In the genomic region with DNA sequence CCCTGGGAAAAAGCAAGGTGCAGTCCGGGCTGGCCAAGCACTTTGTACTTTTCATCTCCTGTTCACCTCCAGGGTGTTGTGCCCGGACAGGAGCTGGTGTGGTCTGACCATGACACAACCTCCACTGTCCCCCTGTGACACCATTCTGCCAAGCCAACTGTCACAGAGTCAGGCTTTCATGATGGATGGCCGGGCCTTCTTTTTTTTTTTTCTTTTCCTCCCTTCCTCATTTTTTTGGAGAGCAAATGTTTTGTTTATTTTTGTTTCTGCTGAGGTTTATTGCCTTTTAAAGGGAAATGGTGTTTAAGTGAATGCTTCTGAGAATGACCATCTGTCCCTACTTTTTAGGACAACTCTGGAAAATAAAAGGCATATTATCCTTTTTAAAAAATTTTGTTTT, we compare ENCODE assay signal across 24 cellular contexts.
"Had no signal": no experiment of that assay in that cellular context is flagged by ENCODE, and none has a peak within 500 bp of the region (broad histone marks: within the 10 kb centered on the region; RNA-seq: fewer than 3 reads in every experiment).

No MANE protein-coding gene starts in this region.

- FAIRE-seq: frontal cortex, islet of Langerhans, pancreas had no signal

- H3K27me3 ChIP-seq: ascending aorta, cardiac muscle cell, esophagus muscularis mucosa, pancreas, suprapubic skin, tibial nerve had no signal

- H3K36me3 ChIP-seq: cardiac muscle cell had no signal

- H3K4me3 ChIP-seq: ascending aorta, cardiac muscle cell, esophagus muscularis mucosa, left ventricle myocardium inferior, lung, pancreas, psoas muscle, suprapubic skin, tibial nerve had no signal

- H3K4me1 ChIP-seq: ascending aorta, esophagus muscularis mucosa, left ventricle myocardium inferior, pancreas, psoas muscle, suprapubic skin, tibial nerve had no signal

- H3K9me3 ChIP-seq: ascending aorta, esophagus muscularis mucosa, left ventricle myocardium inferior, pancreas, psoas muscle, suprapubic skin, tibial nerve had no signal

- H3K27ac ChIP-seq: ascending aorta, cardiac muscle cell, esophagus muscularis mucosa, left ventricle myocardium inferior, pancreas, psoas muscle, suprapubic skin, tibial nerve had no signal

- DNase-seq: activated CD4-positive, alpha-beta memory T cell treated with anti-CD3 and anti-CD28 coated beads for 36 hours; activated CD4-positive, alpha-beta T cell treated with anti-CD3 and anti-CD28 coated beads, Interleukin-2, amount 10 ng/mL, durations not matched to agents 24 days and 14 days; activated CD4-positive, CD25-positive, alpha-beta regulatory T cell treated with anti-CD3 and anti-CD28 coated beads, Interleukin-2, amount 50 U/mL, for 72 hours; activated CD8-positive, alpha-beta memory T cell treated with anti-CD3 and anti-CD28 coated beads, Interleukin-2, amount 50 U/mL, for 4 hours; activated effector memory CD4-positive, alpha-beta T cell treated with anti-CD3 and anti-CD28 coated beads, Interleukin-2, amount 50 U/mL, for 16 hours; activated naive CD4-positive, alpha-beta T cell treated with anti-CD3 and anti-CD28 coated beads for 36 hours; activated naive CD8-positive, alpha-beta T cell treated with anti-CD3 and anti-CD28 coated beads for 36 hours; activated T-cell treated with anti-CD3 and anti-CD28 coated beads, Interleukin-2, amount 50 U/mL, for 1 hour; endodermal cell; left ventricle myocardium inferior; pancreas; psoas muscle; stimulated activated CD4-positive, alpha-beta T cell treated with anti-CD3 and anti-CD28 coated beads, Interleukin-15, amount 100 ng/mL, for 24 hours; stimulated activated CD4-positive, alpha-beta T cell treated with anti-CD3 and anti-CD28 coated beads, Interleukin-2, amount 100 ng/mL, for 24 hours; stimulated activated naive CD4-positive, alpha-beta T cell; T1000 had no signal

- ATAC-seq: pancreas, psoas muscle had no signal
